In the genomic region with DNA sequence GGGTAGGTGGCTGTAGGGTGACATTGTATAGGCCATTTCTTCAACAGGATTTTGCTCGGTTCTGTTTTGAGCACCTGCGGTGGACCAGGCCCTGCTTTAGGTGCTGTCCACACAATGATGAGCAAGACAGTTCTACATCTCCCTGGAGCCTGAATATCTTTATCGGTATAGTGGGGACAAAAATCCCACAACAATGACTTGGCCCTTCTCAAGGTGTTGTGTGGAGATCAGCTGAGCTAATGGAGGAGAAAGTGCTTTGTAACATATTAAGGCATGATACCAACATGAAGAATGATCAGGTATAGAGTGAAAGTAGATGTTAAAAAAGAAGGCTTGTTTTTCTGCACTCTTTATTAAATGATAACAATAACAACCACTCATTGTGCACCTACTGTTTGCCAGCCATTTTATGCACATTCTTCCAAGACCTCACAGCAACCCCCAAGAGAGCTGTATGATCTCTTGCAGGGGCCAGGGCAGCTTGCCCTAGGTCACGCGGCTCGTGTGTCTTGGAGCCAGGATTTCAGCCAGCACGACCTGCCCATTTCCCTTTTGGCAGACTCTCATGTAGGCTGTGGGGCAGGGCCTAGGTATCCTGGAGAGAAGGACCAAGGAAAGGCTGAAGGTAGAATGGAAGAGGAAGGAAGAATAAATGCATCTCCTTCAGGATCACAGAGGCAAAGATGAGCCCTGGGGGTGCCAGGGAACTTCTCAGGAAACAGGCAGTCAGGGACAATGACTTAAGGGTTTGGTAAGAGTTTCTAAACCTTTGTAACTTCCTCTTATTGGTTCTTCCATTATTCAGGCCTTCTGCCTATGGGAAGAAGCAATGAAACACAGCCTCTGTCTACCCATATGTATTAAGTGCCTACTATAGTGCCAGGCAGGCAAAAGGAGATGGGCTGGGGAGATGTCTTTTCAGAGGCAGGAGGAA, we compare ENCODE assay signal across 10 cellular contexts. TPM values are rescaled to one million over a fixed set of nuclear protein-coding genes. Genes with fewer than 3 reads are reported as not detected.
DNase-seq lines count a peak whose midpoint lies in the region; ATAC-seq and TF ChIP-seq lines count a peak whose summit lies in the region.
"Had no signal": no experiment of that assay in that cellular context is flagged by ENCODE, and none has a peak within 500 bp of the region (broad histone marks: within the 10 kb centered on the region; RNA-seq: fewer than 3 reads in every experiment).

No MANE protein-coding gene starts in this region.

- H3K27me3 ChIP-seq in ascending aorta: no peaks in the 10 kb centered on the region

- H3K4me1 Mint-ChIP-seq in endothelial cell (ENCODE audit: unreplicated experiment): peaks cover 20% of the 10 kb centered on the region
- H3K4me1 Mint-ChIP-seq: CD4-positive, CD25-positive, alpha-beta regulatory T cell had no signal

- intact Hi-C loops in ascending aorta (cut with DNase I): no loop called here

- no peak overlapping the region for H3K4me3 Mint-ChIP-seq in endothelial cell (ENCODE audit: unreplicated experiment)
- H3K4me3 Mint-ChIP-seq: CD4-positive, CD25-positive, alpha-beta regulatory T cell had no signal

- H3K9me3 Mint-ChIP-seq in endothelial cell (ENCODE audit: unreplicated experiment): no peaks in the 10 kb centered on the region
- H3K9me3 Mint-ChIP-seq: CD4-positive, CD25-positive, alpha-beta regulatory T cell had no signal

- TF ChIP-seq CTCF in GM10266 (IDR thresholded peaks at IDR 0.05; ENCODE audit: control insufficient read depth, insufficient read depth, low read depth, missing control alignments): no peak
- TF ChIP-seq CTCF in endothelial cell (IDR thresholded peaks at IDR 0.05; ENCODE audit: unreplicated experiment): no peak
- no peak for TF ChIP-seq CTCF in ascending aorta (IDR thresholded peaks at IDR 0.05)

- H3K27me3 Mint-ChIP-seq in endothelial cell (ENCODE audit: unreplicated experiment): peaks cover 3% of the 10 kb centered on the region

- H3K4me1 ChIP-seq in ascending aorta: no peaks in the 10 kb centered on the region

- H3K9me3 ChIP-seq in ascending aorta: no peaks in the 10 kb centered on the region

- no peak overlapping the region for H3K27ac ChIP-seq in ascending aorta

- no peaks in the 10 kb centered on the region for H3K36me3 ChIP-seq in ascending aorta

- no peaks in the 10 kb centered on the region for H3K36me3 Mint-ChIP-seq in endothelial cell (ENCODE audit: low read depth, unreplicated experiment)
- H3K36me3 Mint-ChIP-seq: CD4-positive, CD25-positive, alpha-beta regulatory T cell had no signal

- H3K27ac Mint-ChIP-seq in endothelial cell (ENCODE audit: unreplicated experiment): peak overlapping the region; percentile 59
- H3K27ac Mint-ChIP-seq: CD4-positive, CD25-positive, alpha-beta regulatory T cell had no signal

- no peak overlapping the region for H3K4me3 ChIP-seq in ascending aorta

- peak; percentile 55 for DNase-seq in GM10266 (ENCODE audit: extremely low spot score)
- no peak for DNase-seq in endothelial cell (ENCODE audit: low spot score)
- no peak for DNase-seq in ascending aorta (ENCODE audit: low spot score in 2 of 2)
- no peak for DNase-seq in NCI-H1092 (lab: John Stamatoyannopoulos, UW)
- no peak for DNase-seq in NCI-H1105 treated with DMSO at 0.1 percent for 48 hours (lab: John Stamatoyannopoulos, UW)
- DNase-seq in HUDEP-2 (lab: John Stamatoyannopoulos, UW; ENCODE audit: unreplicated experiment in 76 of 76): no peak
- DNase-seq: CD4-positive, CD25-positive, alpha-beta regulatory T cell; NCI-H2029 had no signal

- peak; percentile 52 for ATAC-seq in GM21390 (IDR thresholded peaks at IDR 0.05; ENCODE audit: unreplicated experiment)
- ATAC-seq in HG03342 (IDR thresholded peaks at IDR 0.05; ENCODE audit: unreplicated experiment): peak; percentile 52

RNA-seq across cellular contexts. Expression of gene PPARGC1B, which starts 50.0 kb away (rescaled TPM):
- 3.7 TPM for total RNA-seq in endothelial cell (ENCODE audit: unreplicated experiment)
- total RNA-seq in ascending aorta: 0.96 TPM
